ENCODE assay signal across 1 cellular context in the genomic region with DNA sequence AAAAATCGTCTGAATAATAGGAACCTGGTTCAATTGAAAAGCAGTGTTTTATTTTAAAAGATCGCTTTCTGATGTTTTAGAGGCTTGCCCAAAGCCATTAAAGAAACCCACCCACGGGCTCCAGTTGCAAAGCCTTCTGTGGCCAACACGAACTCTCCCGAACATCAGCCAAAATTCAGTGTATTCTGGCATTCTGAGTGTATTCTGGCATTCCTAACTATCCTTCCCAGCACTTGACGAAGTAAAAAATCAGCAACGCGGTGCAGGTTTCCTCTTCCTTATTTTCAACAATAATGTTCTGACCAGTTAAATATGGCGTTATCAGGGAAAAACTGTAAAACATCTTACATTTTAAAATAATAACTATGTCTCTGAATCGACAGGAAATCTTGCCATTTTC.
TF ChIP-seq lines count a peak whose summit lies in the region.

No MANE protein-coding gene starts in this region.

TF ChIP-seq in HepG2, 621 proteins besides CTCF, POLR2A, EP300 and RAD21 (continued from another document):
- TF ChIP-seq, protein P1, sequence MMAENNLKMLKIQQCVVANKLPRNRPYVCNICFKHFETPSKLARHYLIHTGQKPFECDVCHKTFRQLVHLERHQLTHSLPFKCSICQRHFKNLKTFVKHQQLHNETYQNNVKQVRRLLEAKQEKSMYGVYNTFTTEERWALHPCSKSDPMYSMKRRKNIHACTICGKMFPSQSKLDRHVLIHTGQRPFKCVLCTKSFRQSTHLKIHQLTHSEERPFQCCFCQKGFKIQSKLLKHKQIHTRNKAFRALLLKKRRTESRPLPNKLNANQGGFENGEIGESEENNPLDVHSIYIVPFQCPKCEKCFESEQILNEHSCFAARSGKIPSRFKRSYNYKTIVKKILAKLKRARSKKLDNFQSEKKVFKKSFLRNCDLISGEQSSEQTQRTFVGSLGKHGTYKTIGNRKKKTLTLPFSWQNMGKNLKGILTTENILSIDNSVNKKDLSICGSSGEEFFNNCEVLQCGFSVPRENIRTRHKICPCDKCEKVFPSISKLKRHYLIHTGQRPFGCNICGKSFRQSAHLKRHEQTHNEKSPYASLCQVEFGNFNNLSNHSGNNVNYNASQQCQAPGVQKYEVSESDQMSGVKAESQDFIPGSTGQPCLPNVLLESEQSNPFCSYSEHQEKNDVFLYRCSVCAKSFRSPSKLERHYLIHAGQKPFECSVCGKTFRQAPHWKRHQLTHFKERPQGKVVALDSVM (CRISPR knock-in tag; IDR thresholded peaks at IDR 0.05): no peak
- TF ChIP-seq SIN3A (IDR thresholded peaks at IDR 0.05; ENCODE audit: borderline replicate concordance, low read depth, low read length) (no peak), ZNF572 (CRISPR knock-in tag; IDR thresholded peaks at IDR 0.05) (no peak), RBFOX2 (IDR thresholded peaks at IDR 0.05; ENCODE audit: low read depth, low read length) (no peak), FOXJ3 (CRISPR knock-in tag; IDR thresholded peaks at IDR 0.05; ENCODE audit: borderline replicate concordance) (no peak), ZBTB3 (CRISPR knock-in tag; IDR thresholded peaks at IDR 0.05; ENCODE audit: borderline replicate concordance, low read depth) (no peak), JUND (CRISPR knock-in tag; IDR thresholded peaks at IDR 0.05) (no peak), MATR3 (CRISPR knock-in tag; IDR thresholded peaks at IDR 0.05) (no peak), SMYD3 (CRISPR knock-in tag; IDR thresholded peaks at IDR 0.05) (no peak), ZNF775 (CRISPR knock-in tag; IDR thresholded peaks at IDR 0.05; ENCODE audit: borderline replicate concordance) (no peak), ZNF510 (CRISPR knock-in tag; IDR thresholded peaks at IDR 0.05; ENCODE audit: low read depth) (no peak)
- TF ChIP-seq, protein P2, sequence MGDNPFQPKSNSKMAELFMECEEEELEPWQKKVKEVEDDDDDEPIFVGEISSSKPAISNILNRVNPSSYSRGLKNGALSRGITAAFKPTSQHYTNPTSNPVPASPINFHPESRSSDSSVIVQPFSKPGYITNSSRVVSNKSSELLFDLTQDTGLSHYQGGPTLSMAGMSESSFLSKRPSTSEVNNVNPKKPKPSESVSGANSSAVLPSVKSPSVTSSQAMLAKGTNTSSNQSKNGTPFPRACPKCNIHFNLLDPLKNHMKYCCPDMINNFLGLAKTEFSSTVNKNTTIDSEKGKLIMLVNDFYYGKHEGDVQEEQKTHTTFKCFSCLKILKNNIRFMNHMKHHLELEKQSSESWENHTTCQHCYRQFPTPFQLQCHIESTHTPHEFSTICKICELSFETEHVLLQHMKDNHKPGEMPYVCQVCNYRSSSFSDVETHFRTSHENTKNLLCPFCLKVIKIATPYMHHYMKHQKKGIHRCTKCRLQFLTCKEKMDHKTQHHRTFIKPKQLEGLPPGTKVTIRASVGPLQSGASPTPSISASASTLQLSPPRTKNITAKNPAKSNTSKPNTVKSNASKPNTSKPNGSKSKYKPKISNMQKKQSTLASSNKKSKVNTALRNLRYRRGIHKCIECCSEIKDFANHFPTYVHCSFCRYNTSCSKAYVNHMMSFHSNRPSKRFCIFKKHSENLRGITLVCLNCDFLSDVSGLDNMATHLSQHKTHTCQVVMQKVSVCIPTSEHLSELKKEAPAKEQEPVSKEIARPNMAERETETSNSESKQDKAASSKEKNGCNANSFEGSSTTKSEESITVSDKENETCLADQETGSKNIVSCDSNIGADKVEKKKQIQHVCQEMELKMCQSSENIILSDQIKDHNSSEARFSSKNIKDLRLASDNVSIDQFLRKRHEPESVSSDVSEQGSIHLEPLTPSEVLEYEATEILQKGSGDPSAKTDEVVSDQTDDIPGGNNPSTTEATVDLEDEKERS (CRISPR knock-in tag; IDR thresholded peaks at IDR 0.05): no peak
